14 cellular contexts compared by ENCODE assay signal in the genomic region with DNA sequence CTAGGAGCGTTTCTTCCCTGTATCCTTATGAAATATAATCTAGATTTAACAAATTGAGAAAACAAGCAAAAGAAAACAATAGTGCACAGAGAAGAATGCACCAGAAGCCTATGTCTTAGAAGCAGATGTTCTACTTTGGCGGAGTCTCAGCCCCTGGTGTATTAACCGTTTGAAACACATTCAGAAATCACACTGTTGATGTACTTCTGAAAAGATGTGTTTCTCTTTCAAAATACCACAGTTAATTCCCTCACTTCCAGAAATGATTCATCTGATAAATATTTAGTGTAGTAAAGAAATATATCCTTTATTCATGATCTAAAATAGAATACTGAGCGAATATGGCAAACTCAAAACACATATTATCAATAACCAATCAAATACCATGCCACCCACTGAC.
A peak's percentile ranks its signal among the peaks of the same experiment; 100 is the strongest.
DNase-seq lines count a peak whose midpoint lies in the region; ATAC-seq and TF ChIP-seq lines count a peak whose summit lies in the region.
"Had no signal": no experiment of that assay in that cellular context is flagged by ENCODE, and none has a peak within 500 bp of the region (broad histone marks: within the 10 kb centered on the region; RNA-seq: fewer than 3 reads in every experiment).

No MANE protein-coding gene starts in this region.

- H3K4me3 Mint-ChIP-seq in activated CD4-positive, alpha-beta memory T cell treated with anti-CD3 and anti-CD28 coated beads for 36 hours: no peak overlapping the region
- no peak overlapping the region for H3K4me3 Mint-ChIP-seq in activated CD4-positive, alpha-beta memory T cell treated with anti-CD3 and anti-CD28 coated beads, Interleukin-2, amount 10 ng/mL, durations not matched to agents 7 days and 5 days
- H3K4me3 Mint-ChIP-seq in brain: no peak overlapping the region

- H3K27ac Mint-ChIP-seq in activated CD4-positive, alpha-beta memory T cell treated with anti-CD3 and anti-CD28 coated beads for 36 hours: peak overlapping the region; percentile 13
- no peak overlapping the region for H3K27ac Mint-ChIP-seq in activated CD4-positive, alpha-beta memory T cell treated with anti-CD3 and anti-CD28 coated beads, Interleukin-2, amount 10 ng/mL, durations not matched to agents 7 days and 5 days
- H3K27ac Mint-ChIP-seq in brain: peak overlapping the region in 3 of 5 experiments; percentile 17 to 55 (median 27)

- CTCF ChIA-PET in activated CD4-positive, alpha-beta memory T cell treated with anti-CD3 and anti-CD28 coated beads for 36 hours (lab: Charles Lee): no interaction called here
- CTCF ChIA-PET in activated CD4-positive, alpha-beta memory T cell treated with anti-CD3 and anti-CD28 coated beads, Interleukin-2, amount 10 ng/mL, durations not matched to agents 7 days and 5 days (lab: Charles Lee): interaction anchor here (1.1 kb wide), 1 partner anchor 819 kb away, joined by 3 read pairs; no protein-coding TSS in a partner anchor

- ATAC-seq in GM18517 (IDR thresholded peaks at IDR 0.05; ENCODE audit: unreplicated experiment): no peak
- ATAC-seq in HG03571 (IDR thresholded peaks at IDR 0.05; ENCODE audit: unreplicated experiment): no peak

- peaks cover 64% of the 10 kb centered on the region for H3K4me1 Mint-ChIP-seq in activated CD4-positive, alpha-beta memory T cell treated with anti-CD3 and anti-CD28 coated beads for 36 hours (ENCODE audit: low read depth)
- H3K4me1 Mint-ChIP-seq in activated CD4-positive, alpha-beta memory T cell treated with anti-CD3 and anti-CD28 coated beads, Interleukin-2, amount 10 ng/mL, durations not matched to agents 7 days and 5 days: peaks cover 19% of the 10 kb centered on the region
- peaks cover 61% of the 10 kb centered on the region for H3K4me1 Mint-ChIP-seq in brain

- peak overlapping the region; percentile 87 for H3K27ac ChIP-seq in suprapubic skin

- intact Hi-C loops in activated CD4-positive, alpha-beta memory T cell treated with anti-CD3 and anti-CD28 coated beads for 36 hours (cut with micrococcal nuclease): no loop called here

- H3K9me3 ChIP-seq in suprapubic skin: no peaks in the 10 kb centered on the region

- peaks cover under 1% of the 10 kb centered on the region for H3K9me3 Mint-ChIP-seq in activated CD4-positive, alpha-beta memory T cell treated with anti-CD3 and anti-CD28 coated beads for 36 hours
- peaks cover 3% of the 10 kb centered on the region for H3K9me3 Mint-ChIP-seq in activated CD4-positive, alpha-beta memory T cell treated with anti-CD3 and anti-CD28 coated beads, Interleukin-2, amount 10 ng/mL, durations not matched to agents 7 days and 5 days
- H3K9me3 Mint-ChIP-seq in brain: peaks cover 0 to 4% (median 2%) of the 10 kb centered on the region in 5 experiments

- DNase-seq in activated CD4-positive, alpha-beta memory T cell treated with anti-CD3 and anti-CD28 coated beads for 36 hours: no peak
- no peak for DNase-seq in activated CD4-positive, alpha-beta memory T cell treated with anti-CD3 and anti-CD28 coated beads, Interleukin-2, amount 10 ng/mL, durations not matched to agents 7 days and 5 days
- peak; percentile 4 for DNase-seq in hepatic stellate cell (ENCODE audit: low spot score)
- DNase-seq in suprapubic skin (ENCODE audit: low spot score in 2 of 2): no peak
- no peak for DNase-seq in DMS153 treated with DMSO at 0.1 percent for 48 hours (lab: John Stamatoyannopoulos, UW; ENCODE audit: unreplicated experiment)
- DNase-seq: activated T-cell treated with anti-CD3 and anti-CD28 coated beads, Interleukin-2, amount 50 U/mL, for 1 hour; dermis blood vessel endothelial cell; midbrain; MM.1S; stimulated activated CD4-positive, alpha-beta T cell treated with anti-CD3 and anti-CD28 coated beads, Interleukin-12 subunit alpha, Interleukin-12 subunit beta, amount 100 ng/mL, for 4 hours; stimulated activated CD8-positive, alpha-beta memory T cell treated with anti-CD3 and anti-CD28 coated beads, Interleukin-4, amount 100 ng/mL, for 48 hours had no signal

- no peaks in the 10 kb centered on the region for H3K27me3 ChIP-seq in suprapubic skin

- TF ChIP-seq EP300 in suprapubic skin (IDR thresholded peaks at IDR 0.05): no peak

- 46% methylated on average over 4 of the region's 4 CpGs for WGBS in suprapubic skin

- H3K4me3 ChIP-seq in suprapubic skin: no peak overlapping the region

- POLR2A ChIA-PET in activated CD4-positive, alpha-beta memory T cell treated with anti-CD3 and anti-CD28 coated beads for 36 hours (lab: Charles Lee): no interaction called here
- POLR2A ChIA-PET in activated CD4-positive, alpha-beta memory T cell treated with anti-CD3 and anti-CD28 coated beads, Interleukin-2, amount 10 ng/mL, durations not matched to agents 7 days and 5 days (lab: Charles Lee): no interaction called here

- TF ChIP-seq CTCF in brain (conservative IDR thresholded peaks at IDR 0.05): no peak
- no peak for TF ChIP-seq CTCF in suprapubic skin (IDR thresholded peaks at IDR 0.05)

- H3K4me1 ChIP-seq in suprapubic skin: peaks cover 18% of the 10 kb centered on the region

- H3K36me3 ChIP-seq in suprapubic skin: no peaks in the 10 kb centered on the region

- peaks cover 26% of the 10 kb centered on the region for H3K36me3 Mint-ChIP-seq in activated CD4-positive, alpha-beta memory T cell treated with anti-CD3 and anti-CD28 coated beads for 36 hours
- peaks cover 25% of the 10 kb centered on the region for H3K36me3 Mint-ChIP-seq in activated CD4-positive, alpha-beta memory T cell treated with anti-CD3 and anti-CD28 coated beads, Interleukin-2, amount 10 ng/mL, durations not matched to agents 7 days and 5 days (ENCODE audit: low read depth)
- peaks cover 12% of the 10 kb centered on the region for H3K36me3 Mint-ChIP-seq in brain

- H3K27me3 Mint-ChIP-seq in activated CD4-positive, alpha-beta memory T cell treated with anti-CD3 and anti-CD28 coated beads for 36 hours: no peaks in the 10 kb centered on the region
- H3K27me3 Mint-ChIP-seq in activated CD4-positive, alpha-beta memory T cell treated with anti-CD3 and anti-CD28 coated beads, Interleukin-2, amount 10 ng/mL, durations not matched to agents 7 days and 5 days: no peaks in the 10 kb centered on the region
- no peaks in the 10 kb centered on the region for H3K27me3 Mint-ChIP-seq in brain

- no peak for TF ChIP-seq POLR2A in suprapubic skin (IDR thresholded peaks at IDR 0.05)
